ENCODE assay signal across 8 cellular contexts in the genomic region with DNA sequence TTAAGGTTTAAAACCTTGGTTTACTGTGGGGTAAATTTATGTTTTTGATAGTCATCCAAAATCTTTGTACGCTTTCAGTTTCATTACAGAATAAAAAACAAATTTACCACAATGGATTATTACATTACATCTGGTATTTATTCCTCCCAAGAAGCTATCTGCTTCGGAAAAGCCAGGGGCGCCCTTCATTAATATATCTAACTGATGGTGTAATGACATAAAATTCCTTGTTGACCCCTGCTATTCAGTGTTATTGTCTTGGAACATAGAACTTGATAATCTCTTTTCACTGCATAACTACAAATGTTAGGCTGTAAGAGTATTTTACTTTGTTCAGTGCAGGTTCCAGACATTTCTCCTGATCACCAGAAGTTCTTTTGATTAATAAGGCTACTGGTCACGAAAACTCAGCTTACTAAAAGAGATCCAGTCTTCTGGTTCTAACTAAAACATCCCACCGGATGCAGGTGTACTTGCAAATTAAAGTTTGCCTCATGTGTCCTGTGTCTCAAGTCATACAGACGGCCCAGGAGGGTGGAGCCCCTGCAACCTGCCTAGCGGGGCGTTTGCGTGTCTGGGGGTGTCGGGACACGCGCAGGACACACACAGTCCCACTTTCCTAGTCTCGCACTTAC. TPM values are rescaled to one million over a fixed set of nuclear protein-coding genes. Genes with fewer than 3 reads are reported as not detected.
DNase-seq lines count a peak whose midpoint lies in the region; ATAC-seq and TF ChIP-seq lines count a peak whose summit lies in the region.

No MANE protein-coding gene starts in this region.

- peak overlapping the region; percentile 89 to 98 for H3K9ac ChIP-seq in liver (ENCODE audit: low read depth in 1 of 2, low read length in 2 of 2)

- no peak for ATAC-seq in activated naive CD8-positive, alpha-beta T cell treated with anti-CD3 and anti-CD28 coated beads, Interleukin-2, amount 50 U/mL, for 24 hours
- ATAC-seq in upper lobe of left lung (ENCODE audit: low FRiP score in 2 of 2) (no peak), HG02763 (IDR thresholded peaks at IDR 0.05; ENCODE audit: unreplicated experiment) (no peak)

- H3K27ac ChIP-seq in liver (ENCODE audit: low read depth in 1 of 2, low read length in 2 of 2) (peak overlapping the region; percentile 89 to 99), upper lobe of left lung (peak overlapping the region; percentile 92 to 100 (median 96))

- H3K4me3 Mint-ChIP-seq in activated naive CD4-positive, alpha-beta T cell treated with anti-CD3 and anti-CD28 coated beads, Interleukin-2, amount 10 ng/mL, durations not matched to agents 7 days and 5 days: peak overlapping the region; percentile 89
- H3K4me3 Mint-ChIP-seq in activated naive CD8-positive, alpha-beta T cell treated with anti-CD3 and anti-CD28 coated beads, Interleukin-2, amount 50 U/mL, for 24 hours: peak overlapping the region; percentile 94

- peaks cover 0 to 22% (median 8%) of the 10 kb centered on the region in 4 donors for H3K4me1 ChIP-seq in liver (ENCODE audit: control insufficient read depth in 4 of 4, insufficient read depth in 4 of 4, low read length in 3 of 4)
- H3K4me1 ChIP-seq in upper lobe of left lung: peaks cover 0 to 20% (median 2%) of the 10 kb centered on the region in 4 donors

- peak in 1 of 4 donors; percentile 13 for TF ChIP-seq EP300 in upper lobe of left lung (IDR thresholded peaks at IDR 0.05)

- CTCF ChIA-PET in activated naive CD4-positive, alpha-beta T cell treated with anti-CD3 and anti-CD28 coated beads, Interleukin-2, amount 10 ng/mL, durations not matched to agents 7 days and 5 days (lab: Charles Lee): interaction anchor here (1.6 to 3.4 kb wide), 3 partner anchors 68 to 287 kb away, joined by 3 to 17 read pairs (median 9); no protein-coding TSS in a partner anchor

- WGBS in liver: 3% methylated on average over 13 of the region's 13 CpGs
- WGBS in upper lobe of left lung, 2 donors: 6% methylated on average over 13 of the region's 13 CpGs

- peaks cover 23% of the 10 kb centered on the region for H3K4me1 Mint-ChIP-seq in activated naive CD4-positive, alpha-beta T cell treated with anti-CD3 and anti-CD28 coated beads, Interleukin-2, amount 10 ng/mL, durations not matched to agents 7 days and 5 days
- H3K4me1 Mint-ChIP-seq in activated naive CD8-positive, alpha-beta T cell treated with anti-CD3 and anti-CD28 coated beads, Interleukin-2, amount 50 U/mL, for 24 hours: peaks cover 28% of the 10 kb centered on the region

- no peaks in the 10 kb centered on the region for H3K27me3 Mint-ChIP-seq in activated naive CD4-positive, alpha-beta T cell treated with anti-CD3 and anti-CD28 coated beads, Interleukin-2, amount 10 ng/mL, durations not matched to agents 7 days and 5 days
- H3K27me3 Mint-ChIP-seq in activated naive CD8-positive, alpha-beta T cell treated with anti-CD3 and anti-CD28 coated beads, Interleukin-2, amount 50 U/mL, for 24 hours: no peaks in the 10 kb centered on the region

- H3K27ac Mint-ChIP-seq in activated naive CD4-positive, alpha-beta T cell treated with anti-CD3 and anti-CD28 coated beads, Interleukin-2, amount 10 ng/mL, durations not matched to agents 7 days and 5 days: peak overlapping the region; percentile 95
- peak overlapping the region; percentile 92 for H3K27ac Mint-ChIP-seq in activated naive CD8-positive, alpha-beta T cell treated with anti-CD3 and anti-CD28 coated beads, Interleukin-2, amount 50 U/mL, for 24 hours

- H3K36me3 ChIP-seq in liver (ENCODE audit: control insufficient read depth in 4 of 4, insufficient read depth in 3 of 4, low read depth in 1 of 4, low read length in 3 of 4) (no peaks in the 10 kb centered on the region), upper lobe of left lung (no peaks in the 10 kb centered on the region)

- TF ChIP-seq POLR2A in upper lobe of left lung (IDR thresholded peaks at IDR 0.05): no peak

- TF ChIP-seq CTCF in liver (IDR thresholded peaks at IDR 0.05; ENCODE audit: low read depth, low read length, missing input control) (no peak), upper lobe of left lung (IDR thresholded peaks at IDR 0.05) (peak in 1 of 6 experiments; percentile 6)

- no peak for DNase-seq in activated naive CD4-positive, alpha-beta T cell treated with anti-CD3 and anti-CD28 coated beads, Interleukin-2, amount 10 ng/mL, durations not matched to agents 7 days and 5 days
- DNase-seq in activated naive CD4-positive, alpha-beta T cell treated with anti-CD3 and anti-CD28 coated beads, Interleukin-2, amount 50 U/mL, for 16 hours: no peak
- no peak for DNase-seq in activated naive CD8-positive, alpha-beta T cell treated with anti-CD3 and anti-CD28 coated beads, Interleukin-2, amount 50 U/mL, for 24 hours
- DNase-seq in upper lobe of left lung (no peak), DMS153 (lab: John Stamatoyannopoulos, UW) (no peak), NCI-H1436 (lab: John Stamatoyannopoulos, UW) (no peak)

- no peaks in the 10 kb centered on the region for H3K27me3 ChIP-seq in liver (ENCODE audit: control insufficient read depth in 4 of 4, insufficient read depth in 4 of 4, low read length in 3 of 4)
- H3K27me3 ChIP-seq in upper lobe of left lung: no peaks in the 10 kb centered on the region

- no peaks in the 10 kb centered on the region for H3K36me3 Mint-ChIP-seq in activated naive CD4-positive, alpha-beta T cell treated with anti-CD3 and anti-CD28 coated beads, Interleukin-2, amount 10 ng/mL, durations not matched to agents 7 days and 5 days
- no peaks in the 10 kb centered on the region for H3K36me3 Mint-ChIP-seq in activated naive CD8-positive, alpha-beta T cell treated with anti-CD3 and anti-CD28 coated beads, Interleukin-2, amount 50 U/mL, for 24 hours (ENCODE audit: low read depth)

- H3K4me3 ChIP-seq in liver (ENCODE audit: low read depth in 1 of 3, low read length in 3 of 3) (peak overlapping the region; percentile 90 to 96 (median 94)), upper lobe of left lung (peak overlapping the region; percentile 98 to 99 (median 98))

- H3K9me3 ChIP-seq in liver (ENCODE audit: control insufficient read depth in 4 of 4, low read length in 3 of 4) (no peaks in the 10 kb centered on the region), upper lobe of left lung (no peaks in the 10 kb centered on the region)

- no peaks in the 10 kb centered on the region for H3K9me3 Mint-ChIP-seq in activated naive CD4-positive, alpha-beta T cell treated with anti-CD3 and anti-CD28 coated beads, Interleukin-2, amount 10 ng/mL, durations not matched to agents 7 days and 5 days
- no peaks in the 10 kb centered on the region for H3K9me3 Mint-ChIP-seq in activated naive CD8-positive, alpha-beta T cell treated with anti-CD3 and anti-CD28 coated beads, Interleukin-2, amount 50 U/mL, for 24 hours

- no peak for TF ChIP-seq RAD21 in liver (IDR thresholded peaks at IDR 0.05)

TF ChIP-seq in liver, 16 proteins besides CTCF, POLR2A, EP300 and RAD21:
- TF ChIP-seq FOXA1 (IDR thresholded peaks at IDR 0.05): no peak
- TF ChIP-seq TAF1 (conservative IDR thresholded peaks at IDR 0.05): peak; percentile 20
- TF ChIP-seq, protein P1, sequence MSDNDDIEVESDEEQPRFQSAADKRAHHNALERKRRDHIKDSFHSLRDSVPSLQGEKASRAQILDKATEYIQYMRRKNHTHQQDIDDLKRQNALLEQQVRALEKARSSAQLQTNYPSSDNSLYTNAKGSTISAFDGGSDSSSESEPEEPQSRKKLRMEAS (IDR thresholded peaks at IDR 0.05): peak; percentile 25

RNA-seq across cellular contexts. Expression of gene GLCCI1, which starts 0.6 kb away (rescaled TPM):
- total RNA-seq in liver: 1 to 10 TPM; 4.9 to 5.9 TPM
- polyA plus RNA-seq in liver: 1 to 10 TPM; 1.4 to 3.6 TPM
- 100 to 1,000 TPM in 1 of 6 donors, 10 to 100 TPM in 5; 27.4 to 240 (median 46.6) TPM for total RNA-seq in upper lobe of left lung

Comparison
In these comparisons a context has a peak if more than half of its experiments do, and no peak if none do; other contexts are left out.
1. RNA of gene GLCCI1, which starts 0.6 kb away (total RNA-seq): 27.4 to 240 TPM in upper lobe of left lung; 4.9 to 5.9 TPM in liver; every median in the first group is over 4 times any median in the second.